8 cellular contexts compared by ENCODE assay signal in genomic region chr11:93054881-93055280, GRCh38.
A peak's percentile ranks its signal among the peaks of the same experiment; 100 is the strongest.
DNase-seq lines count a peak whose midpoint lies in the region; ATAC-seq, FAIRE-seq and TF ChIP-seq lines count a peak whose summit lies in the region.

No MANE protein-coding gene starts in this region.

- no peaks in the 10 kb centered on the region for H3K4me1 ChIP-seq in transverse colon
- H3K4me1 ChIP-seq in esophagus muscularis mucosa = peaks cover 0 to 7% (median 0%) of the 10 kb centered on the region in 4 donors

- TF ChIP-seq POLR2A in H54 (IDR thresholded peaks at IDR 0.05; ENCODE audit: low read depth, low read length) (no peak), transverse colon (IDR thresholded peaks at IDR 0.05) (no peak), esophagus muscularis mucosa (IDR thresholded peaks at IDR 0.05; ENCODE audit: low read depth) (no peak)

- no peak overlapping the region for H3K27ac Mint-ChIP-seq in glutamatergic neuron (ENCODE audit: unreplicated experiment)

- intact Hi-C loops in transverse colon (cut with DNase I; ENCODE audit: low total_unique reads) (loop anchor here (10.0 kb wide), 1 partner anchor 340 kb away; no protein-coding TSS in a partner anchor), esophagus muscularis mucosa (cut with DNase I) (no loop called here)

- H3K36me3 Mint-ChIP-seq in glutamatergic neuron (ENCODE audit: unreplicated experiment) = no peaks in the 10 kb centered on the region

- H3K27ac ChIP-seq in transverse colon = no peak overlapping the region
- no peak overlapping the region for H3K27ac ChIP-seq in esophagus muscularis mucosa (replicated peaks in 1 of 4)

- H3K4me3 ChIP-seq in transverse colon (no peak overlapping the region), esophagus muscularis mucosa (no peak overlapping the region)

- FAIRE-seq in H54 (lab: Jason Lieb, UNC) = peak; percentile 91
- peak; percentile 95 for FAIRE-seq in RCC 7860 (lab: Jason Lieb, UNC)

- no peaks in the 10 kb centered on the region for H3K36me3 ChIP-seq in transverse colon
- no peaks in the 10 kb centered on the region for H3K36me3 ChIP-seq in esophagus muscularis mucosa

- no peak for ATAC-seq in HG02938 (IDR thresholded peaks at IDR 0.05; ENCODE audit: unreplicated experiment)

- TF ChIP-seq EP300 in transverse colon (IDR thresholded peaks at IDR 0.05; ENCODE audit: low read depth) (no peak), esophagus muscularis mucosa (IDR thresholded peaks at IDR 0.05) (no peak)

- H3K4me1 Mint-ChIP-seq in glutamatergic neuron (ENCODE audit: low read depth, unreplicated experiment) = no peaks in the 10 kb centered on the region

- peak; percentile 51 for DNase-seq in COLO829 (ENCODE audit: low spot score)
- DNase-seq in H54 (ENCODE audit: insufficient read length, low spot score) = peak; percentile 15
- peak; percentile 83 for DNase-seq in RCC 7860 (ENCODE audit: low spot score)
- peak; percentile 85 for DNase-seq in foreskin melanocyte
- DNase-seq in transverse colon = no peak
- no peak for DNase-seq in glutamatergic neuron
- no peak for DNase-seq in esophagus muscularis mucosa (ENCODE audit: extremely low spot score)

- H3K27me3 Mint-ChIP-seq in glutamatergic neuron (ENCODE audit: unreplicated experiment) = no peaks in the 10 kb centered on the region

- no peak overlapping the region for H3K4me3 Mint-ChIP-seq in glutamatergic neuron (ENCODE audit: unreplicated experiment)

- no peaks in the 10 kb centered on the region for H3K9me3 ChIP-seq in transverse colon
- no peaks in the 10 kb centered on the region for H3K9me3 ChIP-seq in esophagus muscularis mucosa

- H3K27me3 ChIP-seq in transverse colon = no peaks in the 10 kb centered on the region
- no peaks in the 10 kb centered on the region for H3K27me3 ChIP-seq in esophagus muscularis mucosa

- TF ChIP-seq CTCF in transverse colon (IDR thresholded peaks at IDR 0.05) (no peak), glutamatergic neuron (IDR thresholded peaks at IDR 0.05; ENCODE audit: partially characterized antibody, unreplicated experiment) (no peak), esophagus muscularis mucosa (IDR thresholded peaks at IDR 0.05) (no peak)

- in situ Hi-C loops in transverse colon (cut with MboI; ENCODE audit: low pct_ligation_motif_present in 1 of 4, low pct_unique_long_range_greater_than_20kb in 1 of 4, low sequenced_read_pairs in 3 of 4) = no loop called here

- WGBS in transverse colon (ENCODE audit: low coverage in 1 of 2), 2 donors = 61 to 70% methylated on average over 2 of the region's 2 CpGs
- WGBS in esophagus muscularis mucosa = 46% methylated on average over 2 of the region's 2 CpGs

- no peaks in the 10 kb centered on the region for H3K9me3 Mint-ChIP-seq in glutamatergic neuron (ENCODE audit: unreplicated experiment)

Comparison
In these comparisons a context has a peak if more than half of its experiments do, and no peak if none do; other contexts are left out.
1. DNase-seq: peak in COLO829 (single experiment), H54 (single experiment), RCC 7860 (single experiment) and foreskin melanocyte (single experiment); none in transverse colon (single experiment), glutamatergic neuron (single experiment) and esophagus muscularis mucosa (single experiment).